8 cellular contexts compared by ENCODE assay signal in the genomic region with DNA sequence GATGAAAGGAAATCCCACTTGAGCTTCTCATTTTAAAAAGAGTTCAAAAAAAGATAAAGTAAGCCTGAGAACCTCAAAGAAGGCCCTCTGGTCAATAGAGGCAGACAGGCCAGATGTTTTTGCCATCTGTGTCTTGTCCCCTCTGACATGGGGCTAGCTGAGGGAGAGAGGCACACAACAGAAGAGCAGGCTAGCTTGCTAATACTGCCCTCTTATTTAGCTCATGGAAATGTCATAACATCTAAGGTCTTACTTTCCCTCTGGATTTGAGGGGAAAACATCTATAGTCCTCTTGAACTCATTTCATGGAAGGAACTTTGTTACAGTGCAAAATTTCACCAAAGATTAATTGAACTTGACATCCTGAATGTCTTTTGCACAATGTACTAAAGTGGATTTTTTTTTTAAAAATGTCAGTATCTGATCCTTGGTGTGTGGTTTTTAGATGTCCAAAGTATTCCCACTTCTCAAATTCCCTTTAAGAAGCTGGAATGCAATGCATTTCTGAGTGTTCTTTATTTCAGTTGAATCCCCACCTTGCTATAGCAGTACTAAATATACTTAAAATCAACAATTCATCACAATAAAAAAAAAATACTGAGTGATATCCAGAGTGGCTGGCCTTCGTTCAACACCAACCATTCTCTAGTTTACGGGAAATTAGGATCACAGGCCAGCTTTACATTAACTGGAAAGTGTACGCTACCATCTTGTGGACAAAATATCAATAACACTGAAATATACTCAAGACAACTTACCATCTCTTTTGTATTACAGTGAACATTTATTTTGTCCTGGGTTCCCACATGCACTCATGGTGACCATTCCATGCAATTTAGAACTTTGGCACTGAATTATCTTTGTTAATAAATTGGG.
A peak's percentile ranks its signal among the peaks of the same experiment; 100 is the strongest.
DNase-seq lines count a peak whose midpoint lies in the region; ATAC-seq, FAIRE-seq and TF ChIP-seq lines count a peak whose summit lies in the region.
"Had no signal": no experiment of that assay in that cellular context is flagged by ENCODE, and none has a peak within 500 bp of the region (broad histone marks: within the 10 kb centered on the region; RNA-seq: fewer than 3 reads in every experiment).

No MANE protein-coding gene starts in this region.

- no peak overlapping the region for H3K4me3 ChIP-seq in bronchial epithelial cell (ENCODE audit: low read depth, low read length)
- H3K4me3 ChIP-seq: upper lobe of right lung had no signal

- TF ChIP-seq CTCF in bronchial epithelial cell (IDR thresholded peaks at IDR 0.05; ENCODE audit: insufficient read depth, low read length, severe bottlenecking), result no peak

- H3K36me3 ChIP-seq in bronchial epithelial cell (ENCODE audit: control insufficient read depth, insufficient read depth, low read length), result no peaks in the 10 kb centered on the region
- H3K36me3 ChIP-seq: upper lobe of right lung had no signal

- no peak for ATAC-seq in HG02970 (IDR thresholded peaks at IDR 0.05; ENCODE audit: low FRiP score, unreplicated experiment)
- ATAC-seq: upper lobe of right lung had no signal

- peak; percentile 58 for FAIRE-seq in GM12891 (lab: Jason Lieb, UNC)
- FAIRE-seq in bronchial epithelial cell (lab: Jason Lieb, UNC), result no peak

- DNase-seq in GM12891 (ENCODE audit: insufficient read length, low spot score) (no peak), NCI-H2081 (lab: John Stamatoyannopoulos, UW) (peak; percentile 34 to 43), bronchial epithelial cell (ENCODE audit: low read depth) (peak; percentile 13), putamen (ENCODE audit: low spot score) (peak; percentile 3), cerebellum (ENCODE audit: low spot score) (no peak), SK-N-DZ (ENCODE audit: low spot score) (no peak)
- DNase-seq: upper lobe of right lung had no signal

- H3K27me3 ChIP-seq in bronchial epithelial cell (ENCODE audit: control insufficient read depth, insufficient read depth, low read length), result no peaks in the 10 kb centered on the region
- H3K27me3 ChIP-seq: upper lobe of right lung had no signal

- TF ChIP-seq POLR2A in GM12891 (IDR thresholded peaks at IDR 0.05; ENCODE audit: low read depth, low read length), result no peak

TF ChIP-seq in GM12891, 5 proteins besides CTCF, POLR2A, EP300 and RAD21:
- TF ChIP-seq POU2F2 (IDR thresholded peaks at IDR 0.05; ENCODE audit: low read depth, low read length), result no peak
- no peak for TF ChIP-seq TAF1 (IDR thresholded peaks at IDR 0.05; ENCODE audit: low read depth, low read length)
- no peak for TF ChIP-seq SPI1 (IDR thresholded peaks at IDR 0.05; ENCODE audit: low read depth, low read length)
- no peak for TF ChIP-seq PAX5 (IDR thresholded peaks at IDR 0.05; ENCODE audit: insufficient read depth, low read length, severe bottlenecking)
- no peak for TF ChIP-seq POLR2AphosphoS5 (IDR thresholded peaks at IDR 0.05; ENCODE audit: low read depth, low read length)

Comparison
In these comparisons a context has a peak if more than half of its experiments do, and no peak if none do; other contexts are left out.
1. DNase-seq: peak in NCI-H2081 (2 of 2), bronchial epithelial cell (single experiment) and putamen (single experiment); none in GM12891 (single experiment), cerebellum (single experiment) and SK-N-DZ (single experiment).